In genomic region chr7:75968561-75969001, GRCh38 we compare ENCODE assay signal across 1 cellular context.
TF ChIP-seq lines count a peak whose summit lies in the region.

No MANE protein-coding gene starts in this region.

TF ChIP-seq in HepG2, 621 proteins besides CTCF, POLR2A, EP300 and RAD21:
- TF ChIP-seq PAX8 (CRISPR knock-in tag; IDR thresholded peaks at IDR 0.05; ENCODE audit: borderline replicate concordance) (no peak), AGO2 (optimal IDR thresholded peaks at IDR 0.05; ENCODE audit: low read depth, low read length) (peak; percentile 27)
TF ChIP-seq in HepG2: peak in this region for 1.
